In the genomic region with DNA sequence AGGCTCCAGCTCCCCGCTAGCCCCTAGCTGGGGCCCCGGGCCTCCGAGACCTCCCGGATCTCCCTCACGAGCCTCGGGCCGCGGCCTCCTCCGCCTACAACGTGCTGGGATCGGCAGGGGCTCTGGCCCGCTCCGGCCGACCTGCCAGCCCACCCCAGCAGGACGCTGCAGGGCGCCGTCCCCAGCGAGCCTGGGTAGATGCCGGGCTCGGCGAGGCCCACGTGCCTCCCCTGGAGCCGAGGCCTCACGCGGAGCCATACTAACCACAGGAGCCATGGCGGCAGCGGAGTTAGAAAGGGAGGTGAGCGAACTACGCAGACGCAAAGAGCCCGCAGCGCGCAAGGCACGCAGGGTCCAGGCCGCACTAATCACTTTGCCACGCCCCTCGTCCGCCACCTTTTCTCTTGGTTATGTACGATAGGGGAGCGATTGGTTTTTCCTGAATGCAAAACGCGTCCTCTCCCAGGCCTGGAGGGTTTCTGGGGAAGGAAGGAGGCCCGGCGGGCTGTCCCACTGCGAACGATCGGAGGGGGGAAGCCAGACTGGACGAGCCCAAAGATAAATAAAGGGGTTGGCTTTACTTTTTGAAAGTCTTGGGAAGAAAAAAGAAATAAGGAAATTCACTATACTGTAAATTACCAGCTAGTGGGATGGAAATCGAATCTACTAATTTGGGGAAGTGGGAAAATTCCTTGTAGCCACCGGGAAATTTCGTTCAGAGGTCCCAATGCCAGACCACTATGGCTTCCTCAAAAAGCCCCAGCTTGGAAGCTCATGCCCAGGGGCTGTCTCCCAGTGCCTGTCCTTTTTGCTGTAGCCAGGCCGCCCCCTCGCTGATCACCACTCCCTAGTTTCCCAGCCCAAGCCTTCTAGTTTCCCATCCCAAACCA, we compare ENCODE assay signal across 8 cellular contexts. TPM values are rescaled to one million over a fixed set of nuclear protein-coding genes. Genes with fewer than 3 reads are reported as not detected.
DNase-seq lines count a peak whose midpoint lies in the region; ATAC-seq and TF ChIP-seq lines count a peak whose summit lies in the region.

RPL22 (minus strand) TSS at position 298 of the 890 bp plus-strand sequence; CDS start at position 276, 22 bp downstream.

- no peak for TF ChIP-seq CTCF in VCaP (conservative IDR thresholded peaks at IDR 0.05)
- no peak for TF ChIP-seq CTCF in breast epithelium (IDR thresholded peaks at IDR 0.05)

- H3K9ac ChIP-seq in iPS-18a (ENCODE audit: low read length) (peak within 1 kb of the TSS; percentile 93), skeletal muscle satellite cell (ENCODE audit: low read depth, low read length) (peak within 1 kb of the TSS; percentile 97)

- DNase-seq in NCI-H2196 treated with DMSO at 0.1 percent for 48 hours (lab: John Stamatoyannopoulos, UW; ENCODE audit: unreplicated experiment) (peak; percentile 98), breast epithelium (ENCODE audit: low spot score in 2 of 2) (peak; percentile 98)

- H3K27me3 ChIP-seq in ACC112 (ENCODE audit: insufficient read depth, low read length), result no peaks in the 10 kb centered on the region
- no peaks in the 10 kb centered on the region for H3K27me3 ChIP-seq in breast epithelium
- H3K27me3 ChIP-seq in iPS-18a (ENCODE audit: control insufficient read depth, insufficient read depth, low read length), result no peaks in the 10 kb centered on the region
- no peaks in the 10 kb centered on the region for H3K27me3 ChIP-seq in skeletal muscle satellite cell (ENCODE audit: control insufficient read depth, insufficient read depth, low read length)

- peaks cover 12% of the 10 kb centered on the region for H3K36me3 ChIP-seq in ACC112 (ENCODE audit: insufficient read depth, low read length)
- H3K36me3 ChIP-seq in breast epithelium, result no peaks in the 10 kb centered on the region
- peaks cover 21% of the 10 kb centered on the region for H3K36me3 ChIP-seq in iPS-18a (ENCODE audit: control insufficient read depth, low read depth, low read length)
- H3K36me3 ChIP-seq in skeletal muscle satellite cell (ENCODE audit: insufficient read depth, low read length), result peaks cover 19% of the 10 kb centered on the region

- TF ChIP-seq POLR2A in breast epithelium (IDR thresholded peaks at IDR 0.05), result no peak

- H3K4me1 ChIP-seq in ACC112 (ENCODE audit: control insufficient read depth, insufficient read depth, low read length, unreplicated experiment), result peaks cover 18% of the 10 kb centered on the region
- peaks cover 0 to 6% of the 10 kb centered on the region in 2 donors for H3K4me1 ChIP-seq in breast epithelium
- H3K4me1 ChIP-seq in iPS-18a (ENCODE audit: control insufficient read depth, low read depth, low read length), result peaks cover 17% of the 10 kb centered on the region
- H3K4me1 ChIP-seq in skeletal muscle satellite cell (ENCODE audit: control insufficient read depth, insufficient read depth, low read length), result peaks cover 18% of the 10 kb centered on the region

- ATAC-seq in GM18870 (IDR thresholded peaks at IDR 0.05; ENCODE audit: unreplicated experiment) (peak; percentile 92), HG03135 (IDR thresholded peaks at IDR 0.05; ENCODE audit: unreplicated experiment) (peak; percentile 93)

- intact Hi-C loops in breast epithelium (cut with DNase I; ENCODE audit: low total_unique reads), result no loop called here

- H3K4me2 ChIP-seq in skeletal muscle satellite cell (ENCODE audit: low read length), result peak within 1 kb of the TSS; percentile 87

- H3K9me3 ChIP-seq in breast epithelium (no peaks in the 10 kb centered on the region), iPS-18a (ENCODE audit: control insufficient read depth, low read depth, low read length) (no peaks in the 10 kb centered on the region), skeletal muscle satellite cell (replicated peaks; ENCODE audit: low read length) (no peaks in the 10 kb centered on the region)

- peak within 1 kb of the TSS; percentile 74 for H3K27ac ChIP-seq in ACC112 (ENCODE audit: low read depth, low read length)
- H3K27ac ChIP-seq in VCaP, result peak within 1 kb of the TSS; percentile 98
- peak within 1 kb of the TSS; percentile 80 to 83 for H3K27ac ChIP-seq in breast epithelium
- peak within 1 kb of the TSS; percentile 80 for H3K27ac ChIP-seq in iPS-18a (ENCODE audit: low read length)

- H3K79me2 ChIP-seq in ACC112 (ENCODE audit: control insufficient read depth, insufficient read depth, low read length, unreplicated experiment), result peaks cover 39% of the 10 kb centered on the region

- H3K4me3 ChIP-seq in ACC112 (ENCODE audit: low read depth, low read length) (peak within 1 kb of the TSS; percentile 84), breast epithelium (peak within 1 kb of the TSS; percentile 96 to 99 (median 99)), iPS-18a (ENCODE audit: low read length) (peak within 1 kb of the TSS; percentile 86), skeletal muscle satellite cell (ENCODE audit: low read length) (peak within 1 kb of the TSS; percentile 86)

- H2AFZ ChIP-seq in ACC112 (ENCODE audit: low read length, unreplicated experiment), result peak within 1 kb of the TSS; percentile 84

RNA-seq across cellular contexts. Expression of gene RPL22, which starts in this region (rescaled TPM):
- 100 to 1,000 TPM; 210 to 329 (median 306) TPM for total RNA-seq in breast epithelium
- 82.4 and 105 TPM in 2 replicates for total RNA-seq in skeletal muscle satellite cell (2012; rRNA removed)

Comparison
In these comparisons a context has a peak if more than half of its experiments do, and no peak if none do; other contexts are left out.
1. Peak in every context shown above with its lines: DNase-seq, ATAC-seq, H3K4me3 ChIP-seq and H3K27ac ChIP-seq.